14 cellular contexts compared by ENCODE assay signal in the genomic region with DNA sequence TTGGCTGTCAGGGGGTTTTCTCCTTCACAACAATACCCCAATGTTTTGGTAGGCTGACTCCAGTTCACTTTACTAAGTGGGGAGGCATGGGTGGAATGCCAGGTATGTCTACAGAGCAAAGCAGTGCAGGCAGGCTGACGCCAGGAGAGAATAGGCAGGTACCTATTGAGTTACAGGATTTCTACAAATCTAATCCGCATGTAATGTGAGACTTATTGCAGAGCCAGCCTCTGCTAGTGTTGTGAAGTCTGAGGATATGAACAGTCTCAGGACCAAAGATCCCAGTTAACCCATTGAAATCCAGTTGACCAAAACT.
DNase-seq lines count a peak whose midpoint lies in the region; ATAC-seq and TF ChIP-seq lines count a peak whose summit lies in the region.
"Had no signal": no experiment of that assay in that cellular context is flagged by ENCODE, and none has a peak within 500 bp of the region (broad histone marks: within the 10 kb centered on the region; RNA-seq: fewer than 3 reads in every experiment).

No MANE protein-coding gene starts in this region.

- H3K4me3 Mint-ChIP-seq in Calu3 (ENCODE audit: low read depth, unreplicated experiment), result peak overlapping the region; percentile 49
- no peak overlapping the region for H3K4me3 Mint-ChIP-seq in activated CD8-positive, alpha-beta T cell treated with anti-CD3 and anti-CD28 coated beads for 36 hours
- H3K4me3 Mint-ChIP-seq: activated CD4-positive, alpha-beta T cell treated with anti-CD3 and anti-CD28 coated beads for 36 hours; activated naive CD4-positive, alpha-beta T cell treated with anti-CD3 and anti-CD28 coated beads for 36 hours had no signal

- ATAC-seq in left lobe of liver, result peak; percentile 64
- ATAC-seq in GM21367 (IDR thresholded peaks at IDR 0.05; ENCODE audit: unreplicated experiment), result no peak
- no peak for ATAC-seq in HG03378 (IDR thresholded peaks at IDR 0.05; ENCODE audit: unreplicated experiment)
- no peak for ATAC-seq in activated CD8-positive, alpha-beta T cell treated with anti-CD3 and anti-CD28 coated beads for 36 hours
- ATAC-seq: activated CD4-positive, alpha-beta T cell treated with anti-CD3 and anti-CD28 coated beads for 36 hours had no signal

- H3K9me3 ChIP-seq in SJCRH30 (replicated peaks), result no peaks in the 10 kb centered on the region

- BruUV-seq in Calu3 (replicated peaks; lab: Mats Ljungman, UMichigan), result no TSS peak

- CTCF ChIA-PET in Calu3 (lab: Charles Lee), result no interaction called here
- CTCF ChIA-PET in activated CD8-positive, alpha-beta T cell treated with anti-CD3 and anti-CD28 coated beads for 36 hours (lab: Charles Lee), result no interaction called here

- H3K9me3 Mint-ChIP-seq in Calu3 (ENCODE audit: low read depth, unreplicated experiment), result peaks cover 5% of the 10 kb centered on the region
- H3K9me3 Mint-ChIP-seq in activated CD8-positive, alpha-beta T cell treated with anti-CD3 and anti-CD28 coated beads for 36 hours, result peaks cover 13% of the 10 kb centered on the region

- peaks cover 22% of the 10 kb centered on the region for H3K4me1 ChIP-seq in SJCRH30

- intact Hi-C loops in Calu3 (cut with micrococcal nuclease; ENCODE audit: unreplicated experiment), result loop anchor here (10.0 kb wide), 1 partner anchor 118 kb away; no protein-coding TSS in a partner anchor
- intact Hi-C loops in activated CD8-positive, alpha-beta T cell treated with anti-CD3 and anti-CD28 coated beads for 36 hours (cut with micrococcal nuclease), result no loop called here

- TF ChIP-seq CTCF in Calu3 (IDR thresholded peaks at IDR 0.05; ENCODE audit: unreplicated experiment), result no peak
- no peak for TF ChIP-seq CTCF in activated CD8-positive, alpha-beta T cell treated with anti-CD3 and anti-CD28 coated beads for 36 hours (IDR thresholded peaks at IDR 0.05)

- no peak overlapping the region for H3K4me3 ChIP-seq in SJCRH30
- H3K4me3 ChIP-seq: GM23248 had no signal

- peaks cover 23% of the 10 kb centered on the region for H3K4me1 Mint-ChIP-seq in Calu3 (ENCODE audit: low read depth, unreplicated experiment)
- H3K4me1 Mint-ChIP-seq in activated CD8-positive, alpha-beta T cell treated with anti-CD3 and anti-CD28 coated beads for 36 hours (ENCODE audit: low read depth), result no peaks in the 10 kb centered on the region
- H3K4me1 Mint-ChIP-seq: activated CD4-positive, alpha-beta T cell treated with anti-CD3 and anti-CD28 coated beads for 36 hours had no signal

- H3K27me3 ChIP-seq in SJCRH30, result no peaks in the 10 kb centered on the region

- H3K36me3 ChIP-seq in SJCRH30, result no peaks in the 10 kb centered on the region

- POLR2A ChIA-PET in activated CD8-positive, alpha-beta T cell treated with anti-CD3 and anti-CD28 coated beads for 36 hours (lab: Charles Lee), result no interaction called here

- H3K36me3 Mint-ChIP-seq in Calu3 (ENCODE audit: insufficient read depth, unreplicated experiment), result no peaks in the 10 kb centered on the region
- H3K36me3 Mint-ChIP-seq in activated CD8-positive, alpha-beta T cell treated with anti-CD3 and anti-CD28 coated beads for 36 hours (ENCODE audit: low read depth), result no peaks in the 10 kb centered on the region

- DNase-seq in Calu3, result peak; percentile 74
- peak; percentile 36 for DNase-seq in NCI-H128 (lab: John Stamatoyannopoulos, UW; ENCODE audit: unreplicated experiment)
- DNase-seq in SJCRH30, result peak; percentile 18 to 38
- no peak for DNase-seq in left lobe of liver (ENCODE audit: low spot score)
- DNase-seq in KG1 (lab: John Stamatoyannopoulos, UW), result no peak
- no peak for DNase-seq in activated CD8-positive, alpha-beta T cell treated with anti-CD3 and anti-CD28 coated beads for 36 hours
- DNase-seq: activated CD4-positive, alpha-beta T cell treated with anti-CD3 and anti-CD28 coated beads for 36 hours; activated naive CD4-positive, alpha-beta T cell treated with anti-CD3 and anti-CD28 coated beads for 36 hours; mesenchymal stem cell; MV-4-11; right cardiac atrium had no signal

- no peaks in the 10 kb centered on the region for H3K27me3 Mint-ChIP-seq in Calu3 (ENCODE audit: unreplicated experiment)
- no peaks in the 10 kb centered on the region for H3K27me3 Mint-ChIP-seq in activated CD8-positive, alpha-beta T cell treated with anti-CD3 and anti-CD28 coated beads for 36 hours
- H3K27me3 Mint-ChIP-seq: activated CD4-positive, alpha-beta T cell treated with anti-CD3 and anti-CD28 coated beads for 36 hours had no signal

- no peak overlapping the region for H3K27ac ChIP-seq in SJCRH30
- H3K27ac ChIP-seq: GM23248 had no signal

- H3K27ac Mint-ChIP-seq in Calu3 (ENCODE audit: unreplicated experiment), result peak overlapping the region; percentile 66
- H3K27ac Mint-ChIP-seq in activated CD8-positive, alpha-beta T cell treated with anti-CD3 and anti-CD28 coated beads for 36 hours, result no peak overlapping the region
- H3K27ac Mint-ChIP-seq: activated CD4-positive, alpha-beta T cell treated with anti-CD3 and anti-CD28 coated beads for 36 hours; activated naive CD4-positive, alpha-beta T cell treated with anti-CD3 and anti-CD28 coated beads for 36 hours had no signal

Comparison
In these comparisons a context has a peak if more than half of its experiments do, and no peak if none do; other contexts are left out.
1. DNase-seq: peak in Calu3 (single experiment), NCI-H128 (single experiment) and SJCRH30 (2 of 2); none in left lobe of liver (single experiment), KG1 (single experiment) and activated CD8-positive, alpha-beta T cell treated with anti-CD3 and anti-CD28 coated beads for 36 hours (single experiment).